11 cellular contexts compared by ENCODE assay signal in genomic region chr13:44764334-44764733, GRCh38.
A peak's percentile ranks its signal among the peaks of the same experiment; 100 is the strongest.
DNase-seq lines count a peak whose midpoint lies in the region; ATAC-seq and TF ChIP-seq lines count a peak whose summit lies in the region.
"Had no signal": no experiment of that assay in that cellular context is flagged by ENCODE, and none has a peak within 500 bp of the region (broad histone marks: within the 10 kb centered on the region; RNA-seq: fewer than 3 reads in every experiment).

No MANE protein-coding gene starts in this region.

- intact Hi-C loops in right cardiac atrium (cut with DNase I) = no loop called here
- intact Hi-C loops in cardiac septum (cut with DNase I) = no loop called here

- no peak overlapping the region for H3K4me3 Mint-ChIP-seq in endodermal cell
- no peak overlapping the region for H3K4me3 Mint-ChIP-seq in nephron
- H3K4me3 Mint-ChIP-seq in type B pancreatic cell = peak overlapping the region; percentile 55
- H3K4me3 Mint-ChIP-seq: activated CD4-positive, alpha-beta T cell treated with anti-CD3 and anti-CD28 coated beads, Interleukin-2, amount 10 ng/mL, durations not matched to agents 7 days and 5 days; activated T-helper 17 cell treated with anti-CD3 and anti-CD28 coated beads, Interleukin-2, amount 50 U/mL, for 72 hours had no signal

- no peaks in the 10 kb centered on the region for H3K79me2 ChIP-seq in MM.1S (ENCODE audit: low read length)

- H3F3A ChIP-seq in MM.1S (ENCODE audit: insufficient read depth, low read length) = no peaks in the 10 kb centered on the region

- H3K36me3 ChIP-seq in endodermal cell (ENCODE audit: control insufficient read depth, insufficient read depth, low read length) (no peaks in the 10 kb centered on the region), MM.1S (replicated peaks; ENCODE audit: insufficient read depth, low read length) (no peaks in the 10 kb centered on the region)

- H3K4me1 ChIP-seq in right cardiac atrium (ENCODE audit: control insufficient read depth, insufficient read depth, low read length) (peaks cover 8% of the 10 kb centered on the region), endodermal cell (ENCODE audit: control insufficient read depth, insufficient read depth, low read length) (peaks cover 30% of the 10 kb centered on the region), MM.1S (ENCODE audit: low read length) (no peaks in the 10 kb centered on the region)

- H3K9me2 ChIP-seq in MM.1S (replicated peaks; ENCODE audit: insufficient read depth, low read length) = no peaks in the 10 kb centered on the region

- no peak overlapping the region for H3K4me3 ChIP-seq in right cardiac atrium (ENCODE audit: low read length)
- H3K4me3 ChIP-seq in endodermal cell (ENCODE audit: low read length) = no peak overlapping the region
- no peak overlapping the region for H3K4me3 ChIP-seq in MM.1S (ENCODE audit: low read length)
- H3K4me3 ChIP-seq: K562 had no signal

- H3K9ac ChIP-seq in endodermal cell (ENCODE audit: extremely low read depth, low read length, poor library complexity, severe bottlenecking) = no peak overlapping the region
- H3K9ac ChIP-seq in MM.1S (ENCODE audit: low read length) = no peak overlapping the region

- no peak for TF ChIP-seq CTCF in endodermal cell (conservative IDR thresholded peaks at IDR 0.05)
- no peak for TF ChIP-seq CTCF in nephron (IDR thresholded peaks at IDR 0.05; ENCODE audit: unreplicated experiment in 3 of 3)
- no peak for TF ChIP-seq CTCF in type B pancreatic cell (conservative IDR thresholded peaks at IDR 0.05)
- TF ChIP-seq CTCF in MM.1S (IDR thresholded peaks at IDR 0.05; ENCODE audit: low read length) = no peak

- H3K27me3 Mint-ChIP-seq in endodermal cell (ENCODE audit: insufficient read depth) (no peaks in the 10 kb centered on the region), nephron (ENCODE audit: low read depth) (peaks cover 9% of the 10 kb centered on the region), type B pancreatic cell (no peaks in the 10 kb centered on the region)
- H3K27me3 Mint-ChIP-seq: activated CD4-positive, alpha-beta T cell treated with anti-CD3 and anti-CD28 coated beads, Interleukin-2, amount 10 ng/mL, durations not matched to agents 7 days and 5 days; activated T-helper 17 cell treated with anti-CD3 and anti-CD28 coated beads, Interleukin-2, amount 50 U/mL, for 72 hours had no signal

- H3K9me3 ChIP-seq in right cardiac atrium (ENCODE audit: control insufficient read depth, low read length) (no peaks in the 10 kb centered on the region), endodermal cell (ENCODE audit: control insufficient read depth, low read length) (no peaks in the 10 kb centered on the region), MM.1S (replicated peaks; ENCODE audit: insufficient read depth, low read length) (no peaks in the 10 kb centered on the region)

- no peak overlapping the region for H2AFZ ChIP-seq in MM.1S (ENCODE audit: low read length)

- H3K27me3 ChIP-seq in right cardiac atrium (ENCODE audit: control insufficient read depth, insufficient read depth) (no peaks in the 10 kb centered on the region), endodermal cell (ENCODE audit: control insufficient read depth, insufficient read depth, low read length, poor library complexity, severe bottlenecking) (no peaks in the 10 kb centered on the region), MM.1S (replicated peaks; ENCODE audit: insufficient read depth, low read length) (no peaks in the 10 kb centered on the region)

- whole genome bisulfite sequencing in right cardiac atrium = 47% methylated on average over 9 of the region's 9 CpGs
- WGBS in endodermal cell (ENCODE audit: insufficient coverage in 1 of 2, insufficient read length in 1 of 2), 2 experiments = 80 to 87% methylated on average over 2 to 9 of the region's 9 CpGs

- no peak overlapping the region for H3K4me2 ChIP-seq in MM.1S (ENCODE audit: low read depth, low read length)

- no peak overlapping the region for H3K27ac ChIP-seq in right cardiac atrium (ENCODE audit: low read length)
- H3K27ac ChIP-seq in endodermal cell (ENCODE audit: low read depth, low read length) = no peak overlapping the region
- H3K27ac ChIP-seq in MM.1S (ENCODE audit: low read length) = no peak overlapping the region

- H3K4me1 Mint-ChIP-seq in endodermal cell = peaks cover 47% of the 10 kb centered on the region
- H3K4me1 Mint-ChIP-seq in nephron = peaks cover 20% of the 10 kb centered on the region
- peaks cover 40% of the 10 kb centered on the region for H3K4me1 Mint-ChIP-seq in type B pancreatic cell (ENCODE audit: unreplicated experiment)

- peak; percentile 25 to 39 for ATAC-seq in right cardiac atrium
- ATAC-seq in HG03135 (IDR thresholded peaks at IDR 0.05; ENCODE audit: unreplicated experiment) = no peak
- ATAC-seq: activated T-helper 17 cell treated with anti-CD3 and anti-CD28 coated beads, Interleukin-2, amount 50 U/mL, for 72 hours; K562 had no signal

- DNase-seq in right cardiac atrium (peak in 1 of 3 donors; percentile 46), cardiac septum (ENCODE audit: low spot score) (no peak), endodermal cell (no peak), type B pancreatic cell (ENCODE audit: extremely low spot score, unreplicated experiment) (no peak), NCI-H524 (lab: John Stamatoyannopoulos, UW) (no peak), MM.1S (no peak)
- DNase-seq: activated CD4-positive, alpha-beta T cell treated with anti-CD3 and anti-CD28 coated beads, Interleukin-2, amount 10 ng/mL, durations not matched to agents 7 days and 5 days had no signal

- H3K36me3 Mint-ChIP-seq in endodermal cell (ENCODE audit: low read depth) (no peaks in the 10 kb centered on the region), nephron (ENCODE audit: low read depth) (no peaks in the 10 kb centered on the region), type B pancreatic cell (no peaks in the 10 kb centered on the region)

- no peaks in the 10 kb centered on the region for H4K20me1 ChIP-seq in MM.1S (ENCODE audit: insufficient read depth, low read length)

- H3K27ac Mint-ChIP-seq in endodermal cell (peak overlapping the region; percentile 77), nephron (peak overlapping the region; percentile 11 to 60 (median 14)), type B pancreatic cell (peak overlapping the region; percentile 80)
- H3K27ac Mint-ChIP-seq: activated CD4-positive, alpha-beta T cell treated with anti-CD3 and anti-CD28 coated beads, Interleukin-2, amount 10 ng/mL, durations not matched to agents 7 days and 5 days; activated T-helper 17 cell treated with anti-CD3 and anti-CD28 coated beads, Interleukin-2, amount 50 U/mL, for 72 hours had no signal

- H3K9me3 Mint-ChIP-seq in endodermal cell (no peaks in the 10 kb centered on the region), nephron (no peaks in the 10 kb centered on the region), type B pancreatic cell (no peaks in the 10 kb centered on the region)

Comparison
In these comparisons a context has a peak if more than half of its experiments do, and no peak if none do; other contexts are left out.
1. H3K27ac Mint-ChIP-seq: peak in every context shown above with its lines; median percentile 80 in type B pancreatic cell; 77 in endodermal cell; 14 in nephron.